10 cellular contexts compared by ENCODE assay signal in genomic region chr3:123758081-123758564, GRCh38.
A peak's percentile ranks its signal among the peaks of the same experiment; 100 is the strongest.
DNase-seq lines count a peak whose midpoint lies in the region; ATAC-seq and TF ChIP-seq lines count a peak whose summit lies in the region.
"Had no signal": no experiment of that assay in that cellular context is flagged by ENCODE, and none has a peak within 500 bp of the region (broad histone marks: within the 10 kb centered on the region; RNA-seq: fewer than 3 reads in every experiment).

No MANE protein-coding gene starts in this region.

- H3F3A ChIP-seq in PC-3 (ENCODE audit: low read length, unreplicated experiment), result no peaks in the 10 kb centered on the region

- TF ChIP-seq CTCF in PC-3 (conservative IDR thresholded peaks at IDR 0.05; ENCODE audit: low read depth, low read length), result no peak
- TF ChIP-seq CTCF in CD8-positive, alpha-beta T cell (IDR thresholded peaks at IDR 0.05), result no peak

- CTCF ChIA-PET in PC-3 (lab: Charles Lee), result no interaction called here
- CTCF ChIA-PET in CD8-positive, alpha-beta T cell (lab: Charles Lee), result no interaction called here

- no peak overlapping the region for H2AFZ ChIP-seq in PC-3 (ENCODE audit: low read length)

- BruUV-seq in PC-3 (replicated peaks; lab: Mats Ljungman, UMichigan), result no TSS peak

- no peak overlapping the region for H3K4me3 ChIP-seq in PC-3 (ENCODE audit: low read length)
- no peak overlapping the region for H3K4me3 ChIP-seq in CD8-positive, alpha-beta T cell (ENCODE audit: low read depth, low read length)

- DNase-seq in AG08395 (ENCODE audit: low spot score) (peak; percentile 78), LoVo (ENCODE audit: low spot score) (peak; percentile 75), PC-3 (peak; percentile 86), inferior parietal cortex (ENCODE audit: extremely low spot score) (peak; percentile 9)
- no peak for DNase-seq in CD8-positive, alpha-beta T cell
- DNase-seq: CD4-positive, alpha-beta T cell; stimulated activated CD4-positive, alpha-beta T cell treated with anti-CD3 and anti-CD28 coated beads, Interleukin-1b, Interleukin-23, amount 100 ng/mL, for 48 hours had no signal

- POLR2A ChIA-PET in PC-3 (lab: Charles Lee; ENCODE audit: unreplicated experiment), result interaction anchor here (0.6 kb wide), 2 partner anchors 9 to 25 kb away, joined by 3 to 18 read pairs; no protein-coding TSS in a partner anchor
- POLR2A ChIA-PET in CD8-positive, alpha-beta T cell (lab: Charles Lee), result no interaction called here

- ATAC-seq in PC-3 (peak; percentile 87), HG03571 (IDR thresholded peaks at IDR 0.05; ENCODE audit: unreplicated experiment) (no peak), GM21390 (IDR thresholded peaks at IDR 0.05; ENCODE audit: unreplicated experiment) (no peak), GM21515 (IDR thresholded peaks at IDR 0.05; ENCODE audit: unreplicated experiment) (no peak)
- no peak for ATAC-seq in CD8-positive, alpha-beta T cell

- peaks cover 26% of the 10 kb centered on the region for H3K4me1 ChIP-seq in PC-3 (ENCODE audit: insufficient read depth, low read length)
- H3K4me1 ChIP-seq in CD8-positive, alpha-beta T cell (ENCODE audit: insufficient read depth, low read length), result no peaks in the 10 kb centered on the region

- H3K9me2 ChIP-seq in PC-3 (replicated peaks; ENCODE audit: low read length), result no peaks in the 10 kb centered on the region

- H3K9me3 Mint-ChIP-seq in CD8-positive, alpha-beta T cell, result no peaks in the 10 kb centered on the region
- H3K9me3 Mint-ChIP-seq: CD4-positive, alpha-beta T cell had no signal

- H3K4me3 Mint-ChIP-seq in CD8-positive, alpha-beta T cell, result no peak overlapping the region
- H3K4me3 Mint-ChIP-seq: CD4-positive, alpha-beta T cell had no signal

- no peaks in the 10 kb centered on the region for H3K36me3 Mint-ChIP-seq in CD8-positive, alpha-beta T cell

- peaks cover 3% of the 10 kb centered on the region for H3K4me1 Mint-ChIP-seq in CD8-positive, alpha-beta T cell (ENCODE audit: low read depth)

- no peak overlapping the region for H3K27ac ChIP-seq in PC-3 (ENCODE audit: low read length)
- no peak overlapping the region for H3K27ac ChIP-seq in CD8-positive, alpha-beta T cell (ENCODE audit: low read depth, low read length)

- H3K27ac Mint-ChIP-seq in CD8-positive, alpha-beta T cell, result no peak overlapping the region
- H3K27ac Mint-ChIP-seq: CD4-positive, alpha-beta T cell had no signal

- no peaks in the 10 kb centered on the region for H3K27me3 ChIP-seq in PC-3 (ENCODE audit: low read length)
- no peaks in the 10 kb centered on the region for H3K27me3 ChIP-seq in CD8-positive, alpha-beta T cell (ENCODE audit: insufficient read depth, low read length)

- no peaks in the 10 kb centered on the region for H3K36me3 ChIP-seq in PC-3 (ENCODE audit: low read depth, low read length)
- no peaks in the 10 kb centered on the region for H3K36me3 ChIP-seq in CD8-positive, alpha-beta T cell (ENCODE audit: insufficient read depth, low read length)

- intact Hi-C loops in PC-3 (cut with micrococcal nuclease), result loop anchor here (5.0 kb wide), 1 partner anchor 124 kb away; the partner anchor contains the start of gene MYLK
- intact Hi-C loops in CD8-positive, alpha-beta T cell (cut with DNase I, micrococcal nuclease), result no loop called here

- H3K9ac ChIP-seq in PC-3 (ENCODE audit: low read length), result no peak overlapping the region

- H3K4me2 ChIP-seq in PC-3 (ENCODE audit: low read length), result peak overlapping the region; percentile 54

- no peaks in the 10 kb centered on the region for H4K20me1 ChIP-seq in PC-3 (ENCODE audit: low read length)

- no peaks in the 10 kb centered on the region for H3K79me2 ChIP-seq in PC-3 (ENCODE audit: low read length)

- no peaks in the 10 kb centered on the region for H3K9me3 ChIP-seq in PC-3 (ENCODE audit: low read length)
- no peaks in the 10 kb centered on the region for H3K9me3 ChIP-seq in CD8-positive, alpha-beta T cell (ENCODE audit: low read length)

- H3K27me3 Mint-ChIP-seq in CD8-positive, alpha-beta T cell (ENCODE audit: low read depth), result peaks cover 2% of the 10 kb centered on the region

Comparison
In these comparisons a context has a peak if more than half of its experiments do, and no peak if none do; other contexts are left out.
1. DNase-seq: peak in AG08395 (single experiment), LoVo (single experiment), PC-3 (single experiment) and inferior parietal cortex (single experiment); none in CD8-positive, alpha-beta T cell (0 of 7).